ENCODE assay signal across 8 cellular contexts in genomic region chr4:16083217-16084191, GRCh38. TPM values are rescaled to one million over a fixed set of nuclear protein-coding genes. Genes with fewer than 3 reads are reported as not detected.
DNase-seq lines count a peak whose midpoint lies in the region; ATAC-seq and TF ChIP-seq lines count a peak whose summit lies in the region.

Gene PROM1, minus strand, starts transcription at chr4:16084023. Its CDS starts 8,117 bp downstream, at chr4:16075906.

- peaks cover 4% of the 10 kb centered on the region for H3K27me3 Mint-ChIP-seq in glutamatergic neuron (ENCODE audit: unreplicated experiment)

- no peaks in the 10 kb centered on the region for H3K9me3 ChIP-seq in RWPE2 (ENCODE audit: severe bottlenecking)

- H3K27me3 ChIP-seq in H7 (ENCODE audit: control insufficient read depth, insufficient read depth, low read length) (peaks cover 28% of the 10 kb centered on the region), RWPE2 (ENCODE audit: insufficient read depth, poor library complexity, severe bottlenecking) (peaks cover 87% of the 10 kb centered on the region)

- H3K36me3 ChIP-seq in H7 (replicated peaks; ENCODE audit: control insufficient read depth, insufficient read depth, low read length) (no peaks in the 10 kb centered on the region; the same call in 1 of the 2 replicates), RWPE2 (ENCODE audit: low read depth) (no peaks in the 10 kb centered on the region)

- TF ChIP-seq CTCF in RWPE2 (IDR thresholded peaks at IDR 0.05; ENCODE audit: poor library complexity, severe bottlenecking) (no peak), glutamatergic neuron (IDR thresholded peaks at IDR 0.05; ENCODE audit: partially characterized antibody, unreplicated experiment) (no peak)

- H3K27ac ChIP-seq in RWPE2 (ENCODE audit: poor library complexity, severe bottlenecking): no peak within 1 kb of the TSS

- ATAC-seq in RWPE2 (ENCODE audit: low read depth) (peak; percentile 57), GM21576 (IDR thresholded peaks at IDR 0.05; ENCODE audit: unreplicated experiment) (no peak)

- peak within 1 kb of the TSS; percentile 87 for H3K4me3 ChIP-seq in H7 (ENCODE audit: insufficient read depth, low read depth, low read length)
- H3K4me3 ChIP-seq in RWPE2 (ENCODE audit: severe bottlenecking): peak within 1 kb of the TSS; percentile 17

- H3K4me3 Mint-ChIP-seq in glutamatergic neuron (ENCODE audit: unreplicated experiment): peak within 1 kb of the TSS; percentile 88

- peaks cover 9% of the 10 kb centered on the region for H3K4me1 Mint-ChIP-seq in glutamatergic neuron (ENCODE audit: low read depth, unreplicated experiment)

- peak; percentile 81 for DNase-seq in H7
- no peak for DNase-seq in RWPE2 (ENCODE audit: low spot score)
- peak; percentile 87 for DNase-seq in glutamatergic neuron
- no peak for DNase-seq in occipital lobe (lab: John Stamatoyannopoulos, UW)
- DNase-seq in OCI-M2 (lab: John Stamatoyannopoulos, UW; ENCODE audit: unreplicated experiment): no peak
- DNase-seq in stimulated activated naive CD4-positive, alpha-beta T cell (lab: John Stamatoyannopoulos, UW): no peak
- DNase-seq in cerebellar nuclear complex (lab: John Stamatoyannopoulos, UW): no peak

- peak within 1 kb of the TSS; percentile 48 for H3K27ac Mint-ChIP-seq in glutamatergic neuron (ENCODE audit: unreplicated experiment)

- no peaks in the 10 kb centered on the region for H3K4me1 ChIP-seq in RWPE2 (ENCODE audit: insufficient read depth, poor library complexity, severe bottlenecking)

- H3K36me3 Mint-ChIP-seq in glutamatergic neuron (ENCODE audit: unreplicated experiment): no peaks in the 10 kb centered on the region

- H3K9me3 Mint-ChIP-seq in glutamatergic neuron (ENCODE audit: unreplicated experiment): peaks cover 14% of the 10 kb centered on the region

RNA-seq across cellular contexts. Expression of gene PROM1, which starts in this region (rescaled TPM):
- total RNA-seq in H7 (2014; rRNA removed; shearing (Covaris generic)): 42.3 and 53.4 TPM in 2 replicates
- 36.9 TPM for total RNA-seq in glutamatergic neuron (ENCODE audit: unreplicated experiment)
- total RNA-seq in occipital lobe: 43.5 TPM

Comparison
In these comparisons a context has a peak if more than half of its experiments do, and no peak if none do; other contexts are left out.
1. DNase-seq: peak in H7 (single experiment) and glutamatergic neuron (single experiment); none in RWPE2 (single experiment), occipital lobe (single experiment), OCI-M2 (single experiment), stimulated activated naive CD4-positive, alpha-beta T cell (0 of 6) and cerebellar nuclear complex (0 of 2).